11 cellular contexts compared by ENCODE assay signal in the genomic region with DNA sequence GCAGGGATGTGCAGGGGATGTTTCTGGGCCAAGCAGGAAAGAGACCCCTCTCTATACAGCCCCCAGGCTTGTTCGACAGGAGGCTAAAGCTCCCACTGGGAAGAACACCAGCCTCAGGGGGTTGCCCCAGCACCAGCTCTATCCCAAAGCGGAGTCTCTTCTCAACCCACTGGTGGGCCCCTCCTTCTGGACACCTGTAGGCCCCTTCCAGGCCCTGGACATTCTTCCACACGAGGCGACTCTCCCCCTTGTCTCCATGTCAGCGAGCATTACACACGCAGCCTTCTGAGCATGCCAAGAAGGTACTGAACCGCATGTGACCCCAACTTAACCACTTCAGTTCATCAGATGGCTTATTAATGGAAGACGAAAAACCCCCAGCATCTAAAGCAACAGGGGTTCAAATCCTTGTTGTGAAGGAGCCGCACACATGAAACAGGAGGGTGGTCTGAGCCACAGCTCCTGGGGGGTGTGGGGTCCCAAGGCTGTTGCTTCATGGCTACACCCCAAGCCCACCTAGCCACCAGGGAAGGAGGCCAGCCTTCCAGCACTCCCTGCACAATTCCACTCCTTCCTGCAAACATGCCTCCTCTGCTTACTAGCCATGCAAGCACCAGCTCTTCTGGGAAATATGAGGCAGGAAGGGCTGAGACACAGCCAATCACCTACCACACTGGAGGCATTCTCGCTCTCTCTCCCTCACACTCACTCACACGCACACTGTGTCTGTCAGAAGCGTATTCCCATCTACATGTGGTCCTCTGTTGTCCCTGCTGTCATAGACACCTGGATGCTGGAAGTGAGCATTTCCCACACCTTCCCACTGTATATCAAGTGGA.
DNase-seq lines count a peak whose midpoint lies in the region; FAIRE-seq and TF ChIP-seq lines count a peak whose summit lies in the region.
"Had no signal": no experiment of that assay in that cellular context is flagged by ENCODE, and none has a peak within 500 bp of the region (broad histone marks: within the 10 kb centered on the region; RNA-seq: fewer than 3 reads in every experiment).

No MANE protein-coding gene starts in this region.

- H3K27me3 Mint-ChIP-seq in chondrocyte (ENCODE audit: low read depth): no peaks in the 10 kb centered on the region
- H3K27me3 Mint-ChIP-seq: activated naive CD8-positive, alpha-beta T cell treated with anti-CD3 and anti-CD28 coated beads, Interleukin-2, amount 10 ng/mL, durations not matched to agents 7 days and 5 days had no signal

- H3K4me2 ChIP-seq in Loucy (ENCODE audit: low read depth, low read length, poor library complexity, severe bottlenecking): peak overlapping the region; percentile 93

- peaks cover 73% of the 10 kb centered on the region for H4K20me1 ChIP-seq in Loucy (ENCODE audit: insufficient read depth, low read length, poor library complexity, severe bottlenecking)

- H3K27ac ChIP-seq in liver (ENCODE audit: low read depth in 1 of 2, low read length in 2 of 2) (peak overlapping the region; percentile 5 to 43), small intestine (ENCODE audit: low read depth in 1 of 2, low read length in 1 of 2) (peak overlapping the region; percentile 72 to 83)

- no peaks in the 10 kb centered on the region for H3K9me3 Mint-ChIP-seq in chondrocyte (ENCODE audit: low read depth)
- H3K9me3 Mint-ChIP-seq: activated naive CD8-positive, alpha-beta T cell treated with anti-CD3 and anti-CD28 coated beads, Interleukin-2, amount 10 ng/mL, durations not matched to agents 7 days and 5 days had no signal

- no peak for TF ChIP-seq RAD21 in liver (IDR thresholded peaks at IDR 0.05)

- no peaks in the 10 kb centered on the region for H3K9me2 ChIP-seq in Loucy (replicated peaks; ENCODE audit: low read depth, low read length)

- H3K9me3 ChIP-seq in Loucy (ENCODE audit: insufficient read depth, low read depth, low read length) (no peaks in the 10 kb centered on the region), liver (ENCODE audit: control insufficient read depth in 4 of 4, low read length in 3 of 4) (no peaks in the 10 kb centered on the region), small intestine (ENCODE audit: control insufficient read depth, low read depth) (no peaks in the 10 kb centered on the region)

- no peak for TF ChIP-seq POLR2A in erythroblast (IDR thresholded peaks at IDR 0.05; ENCODE audit: low read length)

- H3K36me3 ChIP-seq in Loucy (ENCODE audit: insufficient read depth, low read length) (peaks cover 2% of the 10 kb centered on the region; the same call in 1 of the 2 replicates), liver (ENCODE audit: control insufficient read depth in 4 of 4, insufficient read depth in 3 of 4, low read depth in 1 of 4, low read length in 3 of 4) (no peaks in the 10 kb centered on the region), small intestine (ENCODE audit: control insufficient read depth in 2 of 2, insufficient read depth in 2 of 2, low read length in 2 of 2) (no peaks in the 10 kb centered on the region)

- peak overlapping the region; percentile 55 for H3K4me3 Mint-ChIP-seq in chondrocyte (ENCODE audit: unreplicated experiment)
- H3K4me3 Mint-ChIP-seq: activated naive CD8-positive, alpha-beta T cell treated with anti-CD3 and anti-CD28 coated beads, Interleukin-2, amount 10 ng/mL, durations not matched to agents 7 days and 5 days had no signal

- DNase-seq in chondrocyte (ENCODE audit: low spot score) (peak; percentile 36), small intestine (peak; percentile 41), NCI-H2107 (lab: John Stamatoyannopoulos, UW) (no peak), erythroblast (lab: John Stamatoyannopoulos, UW) (no peak), HUDEP-2 (lab: John Stamatoyannopoulos, UW; ENCODE audit: unreplicated experiment in 76 of 76) (no peak), NCI-H526 (lab: John Stamatoyannopoulos, UW) (no peak)
- DNase-seq: activated naive CD8-positive, alpha-beta T cell treated with anti-CD3 and anti-CD28 coated beads, Interleukin-2, amount 10 ng/mL, durations not matched to agents 7 days and 5 days; NCI-H2081; T1000 had no signal

- TF ChIP-seq CTCF in Loucy (conservative IDR thresholded peaks at IDR 0.05; ENCODE audit: low read length): no peak
- TF ChIP-seq CTCF in chondrocyte (IDR thresholded peaks at IDR 0.05): no peak
- TF ChIP-seq CTCF in liver (IDR thresholded peaks at IDR 0.05; ENCODE audit: low read depth, low read length, missing input control): no peak

- H3K27me3 ChIP-seq in Loucy (ENCODE audit: insufficient read depth, low read length, poor library complexity, severe bottlenecking) (no peaks in the 10 kb centered on the region), liver (ENCODE audit: control insufficient read depth in 4 of 4, insufficient read depth in 4 of 4, low read length in 3 of 4) (no peaks in the 10 kb centered on the region), small intestine (ENCODE audit: control insufficient read depth in 2 of 2, insufficient read depth in 2 of 2, low read length in 2 of 2) (no peaks in the 10 kb centered on the region)

- no peak overlapping the region for H2AFZ ChIP-seq in Loucy (ENCODE audit: low read length)

- H3K4me1 ChIP-seq in Loucy (ENCODE audit: insufficient read depth, low read length, poor library complexity, severe bottlenecking): peaks cover 64% of the 10 kb centered on the region
- H3K4me1 ChIP-seq in liver (ENCODE audit: control insufficient read depth in 4 of 4, insufficient read depth in 4 of 4, low read length in 3 of 4): peaks cover 17 to 70% (median 40%) of the 10 kb centered on the region in 4 donors
- peaks cover 13 to 33% of the 10 kb centered on the region in 2 donors for H3K4me1 ChIP-seq in small intestine (ENCODE audit: control insufficient read depth in 2 of 2, insufficient read depth in 1 of 2, low read depth in 1 of 2, low read length in 1 of 2)

- peaks cover 64% of the 10 kb centered on the region for H3K4me1 Mint-ChIP-seq in chondrocyte (ENCODE audit: low read depth)

- peak overlapping the region; percentile 79 for H3K27ac Mint-ChIP-seq in chondrocyte (ENCODE audit: unreplicated experiment)
- H3K27ac Mint-ChIP-seq: activated naive CD8-positive, alpha-beta T cell treated with anti-CD3 and anti-CD28 coated beads, Interleukin-2, amount 10 ng/mL, durations not matched to agents 7 days and 5 days had no signal

- peaks cover 5% of the 10 kb centered on the region; the same call in 1 of the 2 replicates for H3F3A ChIP-seq in Loucy (ENCODE audit: low read depth)

- WGBS in liver: 85% methylated on average over 12 of the region's 12 CpGs
- WGBS in small intestine, 3 donors: 42 to 63% (median 52%) methylated on average over 12 of the region's 12 CpGs

- H3K4me3 ChIP-seq in Loucy (ENCODE audit: low read length, poor library complexity, severe bottlenecking): peak overlapping the region; percentile 91
- no peak overlapping the region for H3K4me3 ChIP-seq in liver (ENCODE audit: low read depth in 1 of 3, low read length in 3 of 3)
- H3K4me3 ChIP-seq in small intestine (ENCODE audit: low read depth in 1 of 2, low read length in 2 of 2): peak overlapping the region in 1 of 2 donors; percentile 90

- no peak for FAIRE-seq in small intestine (lab: Jason Lieb, UNC)

- H3K9ac ChIP-seq in Loucy (ENCODE audit: low read depth, low read length, poor library complexity, severe bottlenecking) (peak overlapping the region; percentile 79), liver (ENCODE audit: low read depth in 1 of 2, low read length in 2 of 2) (no peak overlapping the region)

- H3K36me3 Mint-ChIP-seq in chondrocyte (ENCODE audit: low read depth): no peaks in the 10 kb centered on the region
- H3K36me3 Mint-ChIP-seq: activated naive CD8-positive, alpha-beta T cell treated with anti-CD3 and anti-CD28 coated beads, Interleukin-2, amount 10 ng/mL, durations not matched to agents 7 days and 5 days had no signal

- peaks cover 88% of the 10 kb centered on the region for H3K79me2 ChIP-seq in Loucy (ENCODE audit: insufficient read depth, low read length)

TF ChIP-seq in liver, 16 proteins besides CTCF, POLR2A, EP300 and RAD21 (continues in another document):
- TF ChIP-seq JUND (IDR thresholded peaks at IDR 0.05) (no peak), HNF4A (conservative IDR thresholded peaks at IDR 0.05) (no peak), FOXA2 (IDR thresholded peaks at IDR 0.05) (no peak), NR2F2 (IDR thresholded peaks at IDR 0.05) (no peak), FOXA1 (IDR thresholded peaks at IDR 0.05) (no peak), YY1 (IDR thresholded peaks at IDR 0.05) (no peak), TAF1 (conservative IDR thresholded peaks at IDR 0.05) (no peak), GABPA (IDR thresholded peaks at IDR 0.05 in 1 of 2, conservative IDR thresholded peaks at IDR 0.05 in 1 of 2) (no peak), SP1 (IDR thresholded peaks at IDR 0.05) (no peak), EGR1 (IDR thresholded peaks at IDR 0.05; ENCODE audit: low read depth in 2 of 2) (no peak), HNF4G (IDR thresholded peaks at IDR 0.05) (no peak)
- TF ChIP-seq, protein P1, sequence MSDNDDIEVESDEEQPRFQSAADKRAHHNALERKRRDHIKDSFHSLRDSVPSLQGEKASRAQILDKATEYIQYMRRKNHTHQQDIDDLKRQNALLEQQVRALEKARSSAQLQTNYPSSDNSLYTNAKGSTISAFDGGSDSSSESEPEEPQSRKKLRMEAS (IDR thresholded peaks at IDR 0.05): no peak
- TF ChIP-seq, protein P2, sequence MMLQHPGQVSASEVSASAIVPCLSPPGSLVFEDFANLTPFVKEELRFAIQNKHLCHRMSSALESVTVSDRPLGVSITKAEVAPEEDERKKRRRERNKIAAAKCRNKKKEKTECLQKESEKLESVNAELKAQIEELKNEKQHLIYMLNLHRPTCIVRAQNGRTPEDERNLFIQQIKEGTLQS (IDR thresholded peaks at IDR 0.05): no peak
- TF ChIP-seq, protein P3, sequence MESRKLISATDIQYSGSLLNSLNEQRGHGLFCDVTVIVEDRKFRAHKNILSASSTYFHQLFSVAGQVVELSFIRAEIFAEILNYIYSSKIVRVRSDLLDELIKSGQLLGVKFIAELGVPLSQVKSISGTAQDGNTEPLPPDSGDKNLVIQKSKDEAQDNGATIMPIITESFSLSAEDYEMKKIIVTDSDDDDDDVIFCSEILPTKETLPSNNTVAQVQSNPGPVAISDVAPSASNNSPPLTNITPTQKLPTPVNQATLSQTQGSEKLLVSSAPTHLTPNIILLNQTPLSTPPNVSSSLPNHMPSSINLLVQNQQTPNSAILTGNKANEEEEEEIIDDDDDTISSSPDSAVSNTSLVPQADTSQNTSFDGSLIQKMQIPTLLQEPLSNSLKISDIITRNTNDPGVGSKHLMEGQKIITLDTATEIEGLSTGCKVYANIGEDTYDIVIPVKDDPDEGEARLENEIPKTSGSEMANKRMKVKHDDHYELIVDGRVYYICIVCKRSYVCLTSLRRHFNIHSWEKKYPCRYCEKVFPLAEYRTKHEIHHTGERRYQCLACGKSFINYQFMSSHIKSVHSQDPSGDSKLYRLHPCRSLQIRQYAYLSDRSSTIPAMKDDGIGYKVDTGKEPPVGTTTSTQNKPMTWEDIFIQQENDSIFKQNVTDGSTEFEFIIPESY (IDR thresholded peaks at IDR 0.05): no peak

Comparison
In these comparisons a context has a peak if more than half of its experiments do, and no peak if none do; other contexts are left out.
1. DNase-seq: peak in chondrocyte (single experiment) and small intestine (single experiment); none in NCI-H2107 (single experiment), erythroblast (0 of 2), HUDEP-2 (0 of 76) and NCI-H526 (0 of 2).